In the genomic region with DNA sequence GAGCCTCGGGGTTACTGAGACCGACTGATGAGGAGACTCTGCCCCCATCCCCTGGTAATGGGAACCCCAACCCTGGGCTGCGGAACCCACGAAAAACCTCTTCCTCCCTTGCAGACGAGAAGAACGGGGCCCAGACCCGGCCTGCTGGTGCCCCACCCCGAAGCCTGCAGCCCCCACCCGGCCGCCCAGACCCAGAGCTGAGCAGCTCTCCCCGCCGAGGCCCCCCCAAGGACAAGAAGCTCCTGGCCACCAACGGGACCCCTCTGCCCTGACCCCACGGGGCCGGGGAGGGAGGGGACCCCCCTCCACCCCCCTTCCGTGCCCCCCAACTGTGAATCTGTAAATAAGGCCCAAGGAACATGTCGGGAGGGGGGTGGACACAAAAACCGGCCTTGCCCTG, we compare ENCODE assay signal across 8 cellular contexts. TPM values are rescaled to one million over a fixed set of nuclear protein-coding genes. Genes with fewer than 3 reads are reported as not detected.
"Had no signal": no experiment of that assay in that cellular context is flagged by ENCODE, and none has a peak within 500 bp of the region (broad histone marks: within the 10 kb centered on the region; RNA-seq: fewer than 3 reads in every experiment).

No MANE protein-coding gene starts in this region.

- FAIRE-seq: HepG2 had no signal

- ATAC-seq: HepG2 had no signal

- H3K9me3 Mint-ChIP-seq: GM23338, H9, IgD-negative memory B cell had no signal

- H3K4me2 ChIP-seq: GM23338 had no signal

- H3K4me3 Mint-ChIP-seq: GM23338, H9, IgD-negative memory B cell had no signal

- DNase-seq: H9, HCEC 1CT, KBM-7 had no signal

- H3K27ac Mint-ChIP-seq: GM23338, H9, IgD-negative memory B cell had no signal

- H3K4me3 ChIP-seq: GM23338 had no signal

- H2AFZ ChIP-seq: GM23338 had no signal

- H3K36me3 Mint-ChIP-seq: IgD-negative memory B cell had no signal

RNA-seq across cellular contexts. Expression of gene TMEM150B, which starts 13.3 kb away (rescaled TPM):
- total RNA-seq: GM23338, H4, HT1080 had no signal
- polyA plus RNA-seq: IgD-negative memory B cell had no signal

RNA-seq across cellular contexts. Expression of gene COX6B2, which starts 42.7 kb away (rescaled TPM):
- total RNA-seq: HepG2, HT1080 had no signal
- polyA plus RNA-seq: IgD-negative memory B cell had no signal
